In genomic region chr10:128868481-128868880, GRCh38 we compare ENCODE assay signal across 17 cellular contexts.
A peak's percentile ranks its signal among the peaks of the same experiment; 100 is the strongest.
DNase-seq lines count a peak whose midpoint lies in the region; ATAC-seq and TF ChIP-seq lines count a peak whose summit lies in the region.
"Had no signal": no experiment of that assay in that cellular context is flagged by ENCODE, and none has a peak within 500 bp of the region (broad histone marks: within the 10 kb centered on the region; RNA-seq: fewer than 3 reads in every experiment).

No MANE protein-coding gene starts in this region.

- no peak for TF ChIP-seq POLR2A in breast epithelium (IDR thresholded peaks at IDR 0.05)

- H3K9me3 ChIP-seq in left ventricle myocardium inferior (replicated peaks) (no peaks in the 10 kb centered on the region), lower lobe of right lung (no peaks in the 10 kb centered on the region), breast epithelium (no peaks in the 10 kb centered on the region)
- H3K9me3 ChIP-seq: A549, BLaER1, HAP-1 had no signal

- TF ChIP-seq CTCF in left ventricle myocardium inferior (IDR thresholded peaks at IDR 0.05; ENCODE audit: borderline replicate concordance) = no peak
- no peak for TF ChIP-seq CTCF in lower lobe of right lung (IDR thresholded peaks at IDR 0.05)
- TF ChIP-seq CTCF in breast epithelium (IDR thresholded peaks at IDR 0.05) = no peak

- ATAC-seq in Right ventricle myocardium inferior (no peak), sciatic nerve (no peak), lower lobe of right lung (no peak)
- ATAC-seq: A549 had no signal

- H3K36me3 ChIP-seq in left ventricle myocardium inferior (no peaks in the 10 kb centered on the region), lower lobe of right lung (no peaks in the 10 kb centered on the region), breast epithelium (no peaks in the 10 kb centered on the region)
- H3K36me3 ChIP-seq: BLaER1, HAP-1 had no signal

- H3K4me1 ChIP-seq in left ventricle myocardium inferior = peaks cover 20% of the 10 kb centered on the region
- H3K4me1 ChIP-seq in lower lobe of right lung = no peaks in the 10 kb centered on the region
- no peaks in the 10 kb centered on the region for H3K4me1 ChIP-seq in breast epithelium
- H3K4me1 ChIP-seq: A549, HAP-1 had no signal

- no peak overlapping the region for H3K4me3 ChIP-seq in left ventricle myocardium inferior
- H3K4me3 ChIP-seq in lower lobe of right lung = no peak overlapping the region
- H3K4me3 ChIP-seq in breast epithelium = no peak overlapping the region
- H3K4me3 ChIP-seq: A549, BLaER1, GM23248, HAP-1 had no signal

- H3K27me3 ChIP-seq in left ventricle myocardium inferior (ENCODE audit: low read depth) = no peaks in the 10 kb centered on the region
- no peaks in the 10 kb centered on the region for H3K27me3 ChIP-seq in lower lobe of right lung (ENCODE audit: low read depth)
- H3K27me3 ChIP-seq in breast epithelium = no peaks in the 10 kb centered on the region
- H3K27me3 ChIP-seq: BLaER1 had no signal

- H3K27ac ChIP-seq in left ventricle myocardium inferior (replicated peaks) (peak overlapping the region; percentile 54), lower lobe of right lung (no peak overlapping the region), breast epithelium (peak overlapping the region in 1 of 2 donors; percentile 38)
- H3K27ac ChIP-seq: 22Rv1, A549, BLaER1, GM23248, HL-60 had no signal

- intact Hi-C loops in left ventricle myocardium inferior (cut with micrococcal nuclease) (no loop called here), Right ventricle myocardium inferior (cut with DNase I) (no loop called here), sciatic nerve (cut with DNase I) (no loop called here), lower lobe of right lung (cut with DNase I) (no loop called here), breast epithelium (cut with DNase I; ENCODE audit: low total_unique reads) (no loop called here)

- DNase-seq in left ventricle myocardium inferior (no peak), Right ventricle myocardium inferior (ENCODE audit: missing footprints) (no peak), mesenteric fat pad (ENCODE audit: low spot score) (peak; percentile 81), sciatic nerve (ENCODE audit: low spot score) (peak; percentile 19), lower lobe of right lung (no peak), breast epithelium (ENCODE audit: low spot score in 2 of 2) (no peak)
- DNase-seq in activated CD4-positive, CD25-positive, alpha-beta regulatory T cell treated with anti-CD3 and anti-CD28 coated beads, Interleukin-2, amount 50 U/mL, for 72 hours = no peak
- DNase-seq: Calu3; CD4-positive, alpha-beta memory T cell; DMS79 treated with DMSO at 0.1 percent for 48 hours; GF-D8; GM23248 had no signal

Comparison
In these comparisons a context has a peak if more than half of its experiments do, and no peak if none do; other contexts are left out.
1. DNase-seq: peak in mesenteric fat pad (single experiment) and sciatic nerve (single experiment); none in left ventricle myocardium inferior (single experiment), Right ventricle myocardium inferior (single experiment), activated CD4-positive, CD25-positive, alpha-beta regulatory T cell treated with anti-CD3 and anti-CD28 coated beads, Interleukin-2, amount 50 U/mL, for 72 hours (single experiment), lower lobe of right lung (single experiment) and breast epithelium (0 of 2).